In the genomic region with DNA sequence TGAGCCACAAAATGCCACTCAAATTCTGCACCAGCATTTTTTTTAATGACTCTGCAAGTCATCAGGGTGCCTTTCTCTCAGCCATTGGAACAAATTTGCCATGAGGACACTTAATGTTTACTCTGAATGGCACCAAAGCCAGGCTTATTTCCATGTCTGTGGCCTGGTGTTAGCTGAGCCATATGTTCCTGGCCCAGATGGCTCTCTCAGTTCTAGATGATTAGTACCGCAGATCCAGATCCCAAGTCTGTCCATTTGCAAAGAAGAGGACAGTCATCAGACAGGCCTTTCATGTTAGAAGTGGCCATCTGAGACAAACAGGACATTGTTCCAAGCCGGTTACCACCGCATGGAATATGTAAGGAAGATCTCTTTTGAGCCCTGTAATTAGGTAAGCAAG, we compare ENCODE assay signal across 19 cellular contexts.
"Had no signal": no experiment of that assay in that cellular context is flagged by ENCODE, and none has a peak within 500 bp of the region (broad histone marks: within the 10 kb centered on the region; RNA-seq: fewer than 3 reads in every experiment).

No MANE protein-coding gene starts in this region.

- H3K9me3 ChIP-seq: body of pancreas, heart right ventricle, left lung had no signal

- H3K36me3 Mint-ChIP-seq: natural killer cell, WTC11 had no signal

- H3K27me3 Mint-ChIP-seq: activated CD4-positive, alpha-beta T cell treated with anti-CD3 and anti-CD28 coated beads, Interleukin-2, amount 10 ng/mL, durations not matched to agents 24 days and 14 days; activated naive CD8-positive, alpha-beta T cell; central memory CD8-positive, alpha-beta T cell; T-helper 17 cell had no signal

- H3K27ac ChIP-seq: body of pancreas, epithelial cell of prostate, heart right ventricle, left lung had no signal

- H3K27ac Mint-ChIP-seq: activated CD4-positive, alpha-beta T cell treated with anti-CD3 and anti-CD28 coated beads, Interleukin-2, amount 10 ng/mL, durations not matched to agents 24 days and 14 days; activated naive CD8-positive, alpha-beta T cell; stimulated activated effector memory CD8-positive, alpha-beta T cell treated with anti-CD3 and anti-CD28 coated beads, Interleukin-12 subunit alpha, Interleukin-12 subunit beta, amount 100 ng/mL, for 72 hours; T-helper 17 cell; WTC11 had no signal

- DNase-seq: activated CD4-positive, alpha-beta T cell treated with anti-CD3 and anti-CD28 coated beads, Interleukin-2, amount 10 ng/mL, durations not matched to agents 24 days and 14 days; activated CD8-positive, alpha-beta memory T cell treated with anti-CD3 and anti-CD28 coated beads for 24 hours; activated gamma-delta T cell treated with Interleukin-2 at 50 U/mL for 16 hours; amniotic stem cell; body of pancreas; dermis blood vessel endothelial cell; heart right ventricle; left lung; mammary epithelial cell; natural killer cell; posterior cingulate gyrus; T-helper 17 cell; trophoblast cell had no signal

- H3K27me3 ChIP-seq: body of pancreas, left lung had no signal

- H3K9me3 Mint-ChIP-seq: activated CD4-positive, alpha-beta T cell treated with anti-CD3 and anti-CD28 coated beads, Interleukin-2, amount 10 ng/mL, durations not matched to agents 24 days and 14 days; central memory CD8-positive, alpha-beta T cell; natural killer cell; stimulated activated effector memory CD8-positive, alpha-beta T cell treated with anti-CD3 and anti-CD28 coated beads, Interleukin-12 subunit alpha, Interleukin-12 subunit beta, amount 100 ng/mL, for 72 hours; WTC11 had no signal

- H3K4me3 Mint-ChIP-seq: activated CD4-positive, alpha-beta T cell treated with anti-CD3 and anti-CD28 coated beads, Interleukin-2, amount 10 ng/mL, durations not matched to agents 24 days and 14 days; activated naive CD8-positive, alpha-beta T cell; central memory CD8-positive, alpha-beta T cell; natural killer cell; stimulated activated effector memory CD8-positive, alpha-beta T cell treated with anti-CD3 and anti-CD28 coated beads, Interleukin-12 subunit alpha, Interleukin-12 subunit beta, amount 100 ng/mL, for 72 hours; T-helper 17 cell; WTC11 had no signal

- H3K4me3 ChIP-seq: body of pancreas, heart right ventricle, left lung had no signal

- FAIRE-seq: frontal cortex had no signal

- H3K4me1 Mint-ChIP-seq: stimulated activated effector memory CD8-positive, alpha-beta T cell treated with anti-CD3 and anti-CD28 coated beads, Interleukin-12 subunit alpha, Interleukin-12 subunit beta, amount 100 ng/mL, for 72 hours had no signal

- H3K36me3 ChIP-seq: heart right ventricle, left lung had no signal

- ATAC-seq: body of pancreas; heart right ventricle; left lung; natural killer cell; stimulated activated effector memory CD8-positive, alpha-beta T cell treated with anti-CD3 and anti-CD28 coated beads, Interleukin-12 subunit alpha, Interleukin-12 subunit beta, amount 100 ng/mL, for 72 hours; T-helper 17 cell; WTC11 had no signal

- H3K4me1 ChIP-seq: body of pancreas, heart right ventricle, left lung had no signal
